Comparison of ENCODE assay signal across 22 cellular contexts in the genomic region with DNA sequence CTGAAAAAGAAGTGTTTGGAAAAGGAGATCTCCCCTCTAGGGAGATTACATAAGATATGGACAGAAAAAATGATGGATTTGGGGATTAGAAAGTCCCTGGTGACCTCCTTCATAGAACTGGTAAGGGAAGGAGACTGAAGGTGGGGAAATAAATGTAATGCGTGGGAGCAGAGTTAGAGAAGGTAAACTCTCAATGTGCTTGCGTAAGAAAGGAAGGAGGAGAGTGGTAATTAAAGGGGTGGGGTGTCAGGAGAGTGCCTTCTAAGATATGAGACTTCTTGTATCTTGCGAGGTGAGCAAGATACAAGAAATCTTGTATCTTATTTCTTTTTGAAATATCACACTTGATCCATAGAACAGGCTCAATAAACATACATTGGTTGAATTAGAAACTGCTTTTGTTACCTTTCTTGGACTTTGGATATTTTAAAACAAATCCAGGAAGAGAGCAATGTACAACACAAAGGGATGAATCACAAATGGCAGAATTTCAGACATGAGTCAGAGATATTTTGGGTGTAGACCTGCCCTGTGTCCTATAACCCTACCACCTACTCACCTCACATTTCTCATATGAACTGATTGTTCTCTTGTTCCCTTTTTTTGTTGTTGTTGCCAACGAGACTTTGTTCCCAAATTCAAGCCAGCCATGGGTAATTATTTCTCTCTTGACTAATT.
DNase-seq lines count a peak whose midpoint lies in the region; ATAC-seq, FAIRE-seq and TF ChIP-seq lines count a peak whose summit lies in the region.
"Had no signal": no experiment of that assay in that cellular context is flagged by ENCODE, and none has a peak within 500 bp of the region (broad histone marks: within the 10 kb centered on the region; RNA-seq: fewer than 3 reads in every experiment).

No MANE protein-coding gene starts in this region.

- TF ChIP-seq POLR2A in HCT116 (IDR thresholded peaks at IDR 0.05; ENCODE audit: borderline replicate concordance, extremely low read depth, insufficient read depth, insufficient read length), result no peak

- TF ChIP-seq RAD21 in HCT116 (IDR thresholded peaks at IDR 0.05; ENCODE audit: low read depth), result no peak

- RAD21 ChIA-PET in HCT116 (lab: Charles Lee; ENCODE audit: low non-redundant PET in 1 of 2, low total read pairs in 2 of 2, uncharacterized antibody in 2 of 2, unreplicated experiment in 2 of 2), result no interaction called here

- no peak for TF ChIP-seq CTCF in HCT116 (IDR thresholded peaks at IDR 0.05 in 2 of 3, conservative IDR thresholded peaks at IDR 0.05 in 1 of 3; ENCODE audit: borderline replicate concordance in 1 of 3, insufficient read depth in 1 of 3, low read depth in 2 of 3, low read length in 2 of 3)
- TF ChIP-seq CTCF in astrocyte (IDR thresholded peaks at IDR 0.05; ENCODE audit: insufficient read depth, low read depth, low read length), result no peak
- TF ChIP-seq CTCF in foreskin fibroblast (IDR thresholded peaks at IDR 0.05; ENCODE audit: low read depth, low read length), result no peak
- TF ChIP-seq CTCF in upper lobe of right lung (IDR thresholded peaks at IDR 0.05), result no peak

- H3K9ac ChIP-seq in HCT116 (ENCODE audit: low read length) (no peak overlapping the region), astrocyte (ENCODE audit: low read length) (no peak overlapping the region)
- H3K9ac ChIP-seq: BLaER1 treated with 17β-estradiol and CSF1 and Interleukin-3, amounts not matched to agents 10 nM and 100 nM had no signal

- H3K4me1 Mint-ChIP-seq in astrocyte (ENCODE audit: low read depth, unreplicated experiment), result peaks cover 14% of the 10 kb centered on the region
- no peaks in the 10 kb centered on the region for H3K4me1 Mint-ChIP-seq in activated T-cell treated with anti-CD3 and anti-CD28 coated beads, Interleukin-2, amount 50 U/mL, for 72 hours (ENCODE audit: low read depth)
- H3K4me1 Mint-ChIP-seq: activated naive CD8-positive, alpha-beta T cell treated with anti-CD3 and anti-CD28 coated beads for 36 hours had no signal

- no peaks in the 10 kb centered on the region for H3K36me3 Mint-ChIP-seq in astrocyte (ENCODE audit: low read depth, unreplicated experiment)
- H3K36me3 Mint-ChIP-seq in activated T-cell treated with anti-CD3 and anti-CD28 coated beads, Interleukin-2, amount 50 U/mL, for 72 hours (ENCODE audit: insufficient read depth in 2 of 2), result no peaks in the 10 kb centered on the region
- H3K36me3 Mint-ChIP-seq: activated naive CD8-positive, alpha-beta T cell treated with anti-CD3 and anti-CD28 coated beads for 36 hours had no signal

- POLR2A ChIA-PET in HCT116 (lab: Charles Lee), result no interaction called here

- no peak overlapping the region for H3K4me3 Mint-ChIP-seq in astrocyte (ENCODE audit: unreplicated experiment)
- no peak overlapping the region for H3K4me3 Mint-ChIP-seq in activated T-cell treated with anti-CD3 and anti-CD28 coated beads, Interleukin-2, amount 50 U/mL, for 72 hours
- H3K4me3 Mint-ChIP-seq: activated naive CD8-positive, alpha-beta T cell treated with anti-CD3 and anti-CD28 coated beads for 36 hours had no signal

- H3K79me2 ChIP-seq in HCT116 (ENCODE audit: insufficient read depth, low read length) (no peaks in the 10 kb centered on the region), astrocyte (ENCODE audit: insufficient read depth, low read length) (no peaks in the 10 kb centered on the region)

- H3K36me3 ChIP-seq in HCT116 (ENCODE audit: control insufficient read depth in 1 of 2, insufficient read depth in 2 of 2, low read length in 2 of 2) (no peaks in the 10 kb centered on the region), astrocyte (ENCODE audit: insufficient read depth, low read length) (no peaks in the 10 kb centered on the region), upper lobe of right lung (no peaks in the 10 kb centered on the region)
- H3K36me3 ChIP-seq: BLaER1 treated with 17β-estradiol and CSF1 and Interleukin-3, amounts not matched to agents 10 nM and 100 nM; sigmoid colon had no signal

- H3K4me3 ChIP-seq in HCT116 (replicated peaks in 1 of 2; ENCODE audit: low read depth in 1 of 2, low read length in 2 of 2), result peak overlapping the region in 1 of 2 experiments; percentile 30; a peak in 2 of 4 replicates
- no peak overlapping the region for H3K4me3 ChIP-seq in astrocyte (ENCODE audit: insufficient read depth, low read depth, low read length)
- no peak overlapping the region for H3K4me3 ChIP-seq in foreskin fibroblast (ENCODE audit: low read depth in 1 of 2, low read length in 2 of 2)
- H3K4me3 ChIP-seq in upper lobe of right lung, result no peak overlapping the region
- H3K4me3 ChIP-seq: BLaER1 treated with 17β-estradiol and CSF1 and Interleukin-3, amounts not matched to agents 10 nM and 100 nM; sigmoid colon had no signal

- H3K27ac ChIP-seq in HCT116 (ENCODE audit: low read depth, low read length), result no peak overlapping the region
- peak overlapping the region; percentile 53 for H3K27ac ChIP-seq in astrocyte (ENCODE audit: low read depth, low read length)
- H3K27ac ChIP-seq in upper lobe of right lung, result no peak overlapping the region
- H3K27ac ChIP-seq: BLaER1 treated with 17β-estradiol and CSF1 and Interleukin-3, amounts not matched to agents 10 nM and 100 nM; sigmoid colon had no signal

- intact Hi-C loops in HCT116 (cut with micrococcal nuclease), result no loop called here
- intact Hi-C loops in upper lobe of right lung (cut with DNase I), result no loop called here

- peak; percentile 74 for FAIRE-seq in astrocyte (lab: Jason Lieb, UNC)
- FAIRE-seq: H54, RCC 7860 had no signal

- no TSS peak for BruUV-seq in HCT116 (replicated peaks; lab: Mats Ljungman, UMichigan)

- DNase-seq in HCT116 (ENCODE audit: low read depth, low spot score), result no peak
- DNase-seq in astrocyte (ENCODE audit: low read depth), result peak; percentile 81
- peak; percentile 66 to 79 for DNase-seq in foreskin fibroblast
- no peak for DNase-seq in upper lobe of right lung
- DNase-seq in OCI-M2 (lab: John Stamatoyannopoulos, UW; ENCODE audit: unreplicated experiment), result no peak
- no peak for DNase-seq in activated T-cell treated with anti-CD3 and anti-CD28 coated beads, Interleukin-2, amount 50 U/mL, for 72 hours
- no peak for DNase-seq in activated gamma-delta T cell (lab: John Stamatoyannopoulos, UW)
- DNase-seq: activated CD4-positive, alpha-beta T cell treated with anti-CD3 and anti-CD28 coated beads for 48 hours; activated naive CD8-positive, alpha-beta T cell treated with anti-CD3 and anti-CD28 coated beads for 36 hours; central memory CD4-positive, alpha-beta T cell; DMS 273 treated with DMSO at 0.1 percent for 48 hours; effector CD4-positive, alpha-beta T cell; Kasumi-1; NCI-H2171 treated with DMSO at 0.1 percent for 48 hours; occipital lobe; sigmoid colon; stimulated activated CD4-positive, alpha-beta T cell treated with anti-CD3 and anti-CD28 coated beads, Interleukin-4, amount 100 ng/mL, for 4 hours; stimulated activated CD8-positive, alpha-beta memory T cell treated with anti-CD3 and anti-CD28 coated beads, Interleukin-4, amount 100 ng/mL, for 48 hours had no signal

- no peak overlapping the region for H3K27ac Mint-ChIP-seq in astrocyte (ENCODE audit: unreplicated experiment)
- H3K27ac Mint-ChIP-seq in activated T-cell treated with anti-CD3 and anti-CD28 coated beads, Interleukin-2, amount 50 U/mL, for 72 hours, result no peak overlapping the region
- H3K27ac Mint-ChIP-seq: activated naive CD8-positive, alpha-beta T cell treated with anti-CD3 and anti-CD28 coated beads for 36 hours had no signal

- H3K4me1 ChIP-seq in HCT116 (ENCODE audit: control insufficient read depth in 1 of 2, insufficient read depth in 2 of 2, low read length in 2 of 2), result peaks cover 0 to 20% of the 10 kb centered on the region in 2 experiments; a peak in 2 of 4 replicates
- H3K4me1 ChIP-seq in astrocyte (ENCODE audit: insufficient read depth, low read length), result no peaks in the 10 kb centered on the region
- H3K4me1 ChIP-seq in upper lobe of right lung, result no peaks in the 10 kb centered on the region
- H3K4me1 ChIP-seq: sigmoid colon had no signal

- H3K9me3 Mint-ChIP-seq in astrocyte (ENCODE audit: unreplicated experiment), result peaks cover 2% of the 10 kb centered on the region
- peaks cover 0 to 6% of the 10 kb centered on the region in 2 donors for H3K9me3 Mint-ChIP-seq in activated T-cell treated with anti-CD3 and anti-CD28 coated beads, Interleukin-2, amount 50 U/mL, for 72 hours
- H3K9me3 Mint-ChIP-seq: activated naive CD8-positive, alpha-beta T cell treated with anti-CD3 and anti-CD28 coated beads for 36 hours had no signal

- H3K9me3 ChIP-seq in HCT116 (ENCODE audit: control insufficient read depth in 1 of 2, insufficient read depth in 1 of 2, low read depth in 1 of 2, low read length in 2 of 2) (peaks cover 0 to 8% of the 10 kb centered on the region in 2 experiments; a peak in 1 of 4 replicates), astrocyte (ENCODE audit: insufficient read depth, low read depth, low read length) (no peaks in the 10 kb centered on the region), upper lobe of right lung (no peaks in the 10 kb centered on the region)
- H3K9me3 ChIP-seq: BLaER1 treated with 17β-estradiol and CSF1 and Interleukin-3, amounts not matched to agents 10 nM and 100 nM had no signal

- H3K27me3 ChIP-seq in HCT116 (ENCODE audit: insufficient read depth, low read length) (no peaks in the 10 kb centered on the region), astrocyte (ENCODE audit: insufficient read depth, low read length) (no peaks in the 10 kb centered on the region), upper lobe of right lung (no peaks in the 10 kb centered on the region)
- H3K27me3 ChIP-seq: BLaER1 treated with 17β-estradiol and CSF1 and Interleukin-3, amounts not matched to agents 10 nM and 100 nM; sigmoid colon had no signal

- H3K4me2 ChIP-seq in HCT116 (ENCODE audit: low read length) (peak overlapping the region; percentile 67), astrocyte (ENCODE audit: low read length) (peak overlapping the region; percentile 57)
- H3K4me2 ChIP-seq: BLaER1 treated with 17β-estradiol and CSF1 and Interleukin-3, amounts not matched to agents 10 nM and 100 nM had no signal

- H2AFZ ChIP-seq in HCT116 (ENCODE audit: low read depth, low read length, poor library complexity, severe bottlenecking), result no peak overlapping the region
- H2AFZ ChIP-seq in astrocyte (ENCODE audit: low read depth, low read length), result no peak overlapping the region

- no peaks in the 10 kb centered on the region for H3K27me3 Mint-ChIP-seq in astrocyte (ENCODE audit: low read depth, unreplicated experiment)
- peaks cover 38% of the 10 kb centered on the region for H3K27me3 Mint-ChIP-seq in activated T-cell treated with anti-CD3 and anti-CD28 coated beads, Interleukin-2, amount 50 U/mL, for 72 hours (ENCODE audit: low read depth)

- no peaks in the 10 kb centered on the region for H4K20me1 ChIP-seq in HCT116 (ENCODE audit: insufficient read depth)
- H4K20me1 ChIP-seq in astrocyte (ENCODE audit: insufficient read depth, low read length), result no peaks in the 10 kb centered on the region
- H4K20me1 ChIP-seq: BLaER1 treated with 17β-estradiol and CSF1 and Interleukin-3, amounts not matched to agents 10 nM and 100 nM had no signal

- ATAC-seq in HCT116, result peak; percentile 70
- peak; percentile 41 for ATAC-seq in upper lobe of right lung
- ATAC-seq in activated T-cell treated with anti-CD3 and anti-CD28 coated beads, Interleukin-2, amount 50 U/mL, for 72 hours (replicated peaks in 1 of 2), result no peak
- ATAC-seq: left lobe of liver had no signal

- H3K9me2 ChIP-seq in HCT116 (ENCODE audit: insufficient read depth), result no peaks in the 10 kb centered on the region

- CTCF ChIA-PET in HCT116 (lab: Charles Lee), result interaction anchor here (1.6 kb wide), 1 partner anchor 425 kb away, joined by 11 read pairs; no protein-coding TSS in a partner anchor

Comparison
In these comparisons a context has a peak if more than half of its experiments do, and no peak if none do; other contexts are left out.
1. ATAC-seq: peak in HCT116 (single experiment) and upper lobe of right lung (single experiment); none in activated T-cell treated with anti-CD3 and anti-CD28 coated beads, Interleukin-2, amount 50 U/mL, for 72 hours (0 of 2).
2. DNase-seq: peak in astrocyte (single experiment) and foreskin fibroblast (2 of 2); none in HCT116 (single experiment), upper lobe of right lung (single experiment), OCI-M2 (single experiment), activated T-cell treated with anti-CD3 and anti-CD28 coated beads, Interleukin-2, amount 50 U/mL, for 72 hours (0 of 2) and activated gamma-delta T cell (single experiment).